Comparison of ENCODE assay signal across 1 cellular context in genomic region chr16:89873822-89874689, GRCh38.
TF ChIP-seq lines count a peak whose summit lies in the region.

No MANE protein-coding gene starts in this region.

TF ChIP-seq in HepG2, 621 proteins besides CTCF, POLR2A, EP300 and RAD21 (continued from another document and continues in another):
- TF ChIP-seq ZHX2 (IDR thresholded peaks at IDR 0.05; ENCODE audit: low read depth) (0 out of 2 replicates have a peak, but pooled peaks have one; percentile 18), ZHX2 (CRISPR knock-in tag; IDR thresholded peaks at IDR 0.05; ENCODE audit: borderline replicate concordance) (no peak), HDAC2 (CRISPR knock-in tag; IDR thresholded peaks at IDR 0.05) (peak; percentile 5), MEF2D (CRISPR knock-in tag; IDR thresholded peaks at IDR 0.05) (0 out of 2 replicates have a peak, but pooled peaks have one; percentile 36), PCBP1 (IDR thresholded peaks at IDR 0.05; ENCODE audit: borderline replicate concordance, low read depth, low read length) (0 out of 2 replicates have a peak, but pooled peaks have one; percentile 75), MAZ (IDR thresholded peaks at IDR 0.05; ENCODE audit: borderline replicate concordance, low read depth, low read length) (peak; percentile 85; the same call in 1 of the 2 replicates), MAZ (CRISPR knock-in tag; IDR thresholded peaks at IDR 0.05; ENCODE audit: low read depth) (no peak), CBFB (CRISPR knock-in tag; IDR thresholded peaks at IDR 0.05) (0 out of 2 replicates have a peak, but pooled peaks have one; percentile 39), ZNF878 (CRISPR knock-in tag; IDR thresholded peaks at IDR 0.05) (no peak), KMT2A (CRISPR knock-in tag; IDR thresholded peaks at IDR 0.05) (peak; percentile 74), ZC3H13 (CRISPR knock-in tag; IDR thresholded peaks at IDR 0.05) (no peak; the same call in 1 of the 2 replicates), ZFY (CRISPR knock-in tag; IDR thresholded peaks at IDR 0.05) (peak; percentile 67), HNRNPLL (IDR thresholded peaks at IDR 0.05; ENCODE audit: low read depth, low read length, poor library complexity, severe bottlenecking) (peak; percentile 21), GFI1 (CRISPR knock-in tag; IDR thresholded peaks at IDR 0.05; ENCODE audit: borderline replicate concordance) (0 out of 2 replicates have a peak, but pooled peaks have one; percentile 6), MEIS2 (CRISPR knock-in tag; IDR thresholded peaks at IDR 0.05) (no peak), SPEN (CRISPR knock-in tag; IDR thresholded peaks at IDR 0.05; ENCODE audit: low read depth) (peak; percentile 64), FOXM1 (CRISPR knock-in tag; IDR thresholded peaks at IDR 0.05) (no peak), FOSL1 (CRISPR knock-in tag; IDR thresholded peaks at IDR 0.05; ENCODE audit: borderline replicate concordance) (no peak), ELF3 (CRISPR knock-in tag; IDR thresholded peaks at IDR 0.05) (peak; percentile 32; the same call in 1 of the 2 replicates), SALL1 (CRISPR knock-in tag; IDR thresholded peaks at IDR 0.05) (peak; percentile 44; the same call in 1 of the 2 replicates), ZBTB38 (CRISPR knock-in tag; IDR thresholded peaks at IDR 0.05) (peak; percentile 94; the same call in 1 of the 2 replicates), HOXA3 (CRISPR knock-in tag; IDR thresholded peaks at IDR 0.05) (peak; percentile 72; the same call in 1 of the 2 replicates), DR1 (CRISPR knock-in tag; IDR thresholded peaks at IDR 0.05) (no peak), FOXO1 (CRISPR knock-in tag; IDR thresholded peaks at IDR 0.05) (peak; percentile 31; the same call in 1 of the 2 replicates), DMAP1 (CRISPR knock-in tag; IDR thresholded peaks at IDR 0.05) (peak; percentile 61; the same call in 1 of the 2 replicates), ZFP91 (CRISPR knock-in tag; IDR thresholded peaks at IDR 0.05; ENCODE audit: borderline replicate concordance) (peak; percentile 42; the same call in 1 of the 2 replicates), KAT8 (CRISPR knock-in tag; IDR thresholded peaks at IDR 0.05) (peak; percentile 66), RXRA (CRISPR knock-in tag; IDR thresholded peaks at IDR 0.05) (peak; percentile 32; the same call in 1 of the 2 replicates), YY1 (IDR thresholded peaks at IDR 0.05; ENCODE audit: insufficient read depth, insufficient replicate concordance, low read depth, low read length) (peak; percentile 9), ONECUT2 (CRISPR knock-in tag; IDR thresholded peaks at IDR 0.05) (no peak), AHR (CRISPR knock-in tag; IDR thresholded peaks at IDR 0.05) (no peak), SP5 (CRISPR knock-in tag; IDR thresholded peaks at IDR 0.05; ENCODE audit: borderline replicate concordance, low read depth) (peak; percentile 72), ATF1 (CRISPR knock-in tag; IDR thresholded peaks at IDR 0.05) (peak; percentile 47; the same call in 1 of the 2 replicates), ZNF335 (CRISPR knock-in tag; IDR thresholded peaks at IDR 0.05) (0 out of 2 replicates have a peak, but pooled peaks have one; percentile 38), IRF9 (CRISPR knock-in tag; IDR thresholded peaks at IDR 0.05; ENCODE audit: borderline replicate concordance) (peak; percentile 56), MLX (CRISPR knock-in tag; IDR thresholded peaks at IDR 0.05) (0 out of 2 replicates have a peak, but pooled peaks have one; percentile 40), ZFP90 (CRISPR knock-in tag; IDR thresholded peaks at IDR 0.05; ENCODE audit: borderline replicate concordance) (no peak), MBD4 (IDR thresholded peaks at IDR 0.05; ENCODE audit: borderline replicate concordance, low read length) (no peak), FOXK1 (CRISPR knock-in tag; IDR thresholded peaks at IDR 0.05; ENCODE audit: borderline replicate concordance, low read depth) (peak; percentile 62), ZNF660 (CRISPR knock-in tag; IDR thresholded peaks at IDR 0.05; ENCODE audit: borderline replicate concordance, low read depth) (no peak), ETV5 (CRISPR knock-in tag; IDR thresholded peaks at IDR 0.05; ENCODE audit: borderline replicate concordance) (0 out of 2 replicates have a peak, but pooled peaks have one; percentile 12)
- TF ChIP-seq, protein P1, sequence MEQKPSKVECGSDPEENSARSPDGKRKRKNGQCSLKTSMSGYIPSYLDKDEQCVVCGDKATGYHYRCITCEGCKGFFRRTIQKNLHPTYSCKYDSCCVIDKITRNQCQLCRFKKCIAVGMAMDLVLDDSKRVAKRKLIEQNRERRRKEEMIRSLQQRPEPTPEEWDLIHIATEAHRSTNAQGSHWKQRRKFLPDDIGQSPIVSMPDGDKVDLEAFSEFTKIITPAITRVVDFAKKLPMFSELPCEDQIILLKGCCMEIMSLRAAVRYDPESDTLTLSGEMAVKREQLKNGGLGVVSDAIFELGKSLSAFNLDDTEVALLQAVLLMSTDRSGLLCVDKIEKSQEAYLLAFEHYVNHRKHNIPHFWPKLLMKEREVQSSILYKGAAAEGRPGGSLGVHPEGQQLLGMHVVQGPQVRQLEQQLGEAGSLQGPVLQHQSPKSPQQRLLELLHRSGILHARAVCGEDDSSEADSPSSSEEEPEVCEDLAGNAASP (CRISPR knock-in tag; IDR thresholded peaks at IDR 0.05; ENCODE audit: borderline replicate concordance): peak; percentile 11; the same call in 1 of the 2 replicates
- TF ChIP-seq, protein P2, sequence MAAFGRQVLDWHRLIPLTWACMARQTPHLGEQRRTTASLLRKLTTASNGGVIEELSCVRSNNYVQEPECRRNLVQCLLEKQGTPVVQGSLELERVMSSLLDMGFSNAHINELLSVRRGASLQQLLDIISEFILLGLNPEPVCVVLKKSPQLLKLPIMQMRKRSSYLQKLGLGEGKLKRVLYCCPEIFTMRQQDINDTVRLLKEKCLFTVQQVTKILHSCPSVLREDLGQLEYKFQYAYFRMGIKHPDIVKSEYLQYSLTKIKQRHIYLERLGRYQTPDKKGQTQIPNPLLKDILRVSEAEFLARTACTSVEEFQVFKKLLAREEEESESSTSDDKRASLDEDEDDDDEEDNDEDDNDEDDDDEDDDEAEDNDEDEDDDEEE (CRISPR knock-in tag; IDR thresholded peaks at IDR 0.05): no peak
- TF ChIP-seq, protein P3, sequence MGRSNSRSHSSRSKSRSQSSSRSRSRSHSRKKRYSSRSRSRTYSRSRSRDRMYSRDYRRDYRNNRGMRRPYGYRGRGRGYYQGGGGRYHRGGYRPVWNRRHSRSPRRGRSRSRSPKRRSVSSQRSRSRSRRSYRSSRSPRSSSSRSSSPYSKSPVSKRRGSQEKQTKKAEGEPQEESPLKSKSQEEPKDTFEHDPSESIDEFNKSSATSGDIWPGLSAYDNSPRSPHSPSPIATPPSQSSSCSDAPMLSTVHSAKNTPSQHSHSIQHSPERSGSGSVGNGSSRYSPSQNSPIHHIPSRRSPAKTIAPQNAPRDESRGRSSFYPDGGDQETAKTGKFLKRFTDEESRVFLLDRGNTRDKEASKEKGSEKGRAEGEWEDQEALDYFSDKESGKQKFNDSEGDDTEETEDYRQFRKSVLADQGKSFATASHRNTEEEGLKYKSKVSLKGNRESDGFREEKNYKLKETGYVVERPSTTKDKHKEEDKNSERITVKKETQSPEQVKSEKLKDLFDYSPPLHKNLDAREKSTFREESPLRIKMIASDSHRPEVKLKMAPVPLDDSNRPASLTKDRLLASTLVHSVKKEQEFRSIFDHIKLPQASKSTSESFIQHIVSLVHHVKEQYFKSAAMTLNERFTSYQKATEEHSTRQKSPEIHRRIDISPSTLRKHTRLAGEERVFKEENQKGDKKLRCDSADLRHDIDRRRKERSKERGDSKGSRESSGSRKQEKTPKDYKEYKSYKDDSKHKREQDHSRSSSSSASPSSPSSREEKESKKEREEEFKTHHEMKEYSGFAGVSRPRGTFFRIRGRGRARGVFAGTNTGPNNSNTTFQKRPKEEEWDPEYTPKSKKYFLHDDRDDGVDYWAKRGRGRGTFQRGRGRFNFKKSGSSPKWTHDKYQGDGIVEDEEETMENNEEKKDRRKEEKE (IDR thresholded peaks at IDR 0.05): no peak
- TF ChIP-seq, protein P4, sequence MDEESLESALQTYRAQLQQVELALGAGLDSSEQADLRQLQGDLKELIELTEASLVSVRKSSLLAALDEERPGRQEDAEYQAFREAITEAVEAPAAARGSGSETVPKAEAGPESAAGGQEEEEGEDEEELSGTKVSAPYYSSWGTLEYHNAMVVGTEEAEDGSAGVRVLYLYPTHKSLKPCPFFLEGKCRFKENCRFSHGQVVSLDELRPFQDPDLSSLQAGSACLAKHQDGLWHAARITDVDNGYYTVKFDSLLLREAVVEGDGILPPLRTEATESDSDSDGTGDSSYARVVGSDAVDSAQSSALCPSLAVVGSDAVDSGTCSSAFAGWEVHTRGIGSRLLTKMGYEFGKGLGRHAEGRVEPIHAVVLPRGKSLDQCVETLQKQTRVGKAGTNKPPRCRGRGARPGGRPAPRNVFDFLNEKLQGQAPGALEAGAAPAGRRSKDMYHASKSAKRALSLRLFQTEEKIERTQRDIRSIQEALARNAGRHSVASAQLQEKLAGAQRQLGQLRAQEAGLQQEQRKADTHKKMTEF (CRISPR knock-in tag; IDR thresholded peaks at IDR 0.05): peak; percentile 34; the same call in 1 of the 2 replicates
- TF ChIP-seq, protein P5, sequence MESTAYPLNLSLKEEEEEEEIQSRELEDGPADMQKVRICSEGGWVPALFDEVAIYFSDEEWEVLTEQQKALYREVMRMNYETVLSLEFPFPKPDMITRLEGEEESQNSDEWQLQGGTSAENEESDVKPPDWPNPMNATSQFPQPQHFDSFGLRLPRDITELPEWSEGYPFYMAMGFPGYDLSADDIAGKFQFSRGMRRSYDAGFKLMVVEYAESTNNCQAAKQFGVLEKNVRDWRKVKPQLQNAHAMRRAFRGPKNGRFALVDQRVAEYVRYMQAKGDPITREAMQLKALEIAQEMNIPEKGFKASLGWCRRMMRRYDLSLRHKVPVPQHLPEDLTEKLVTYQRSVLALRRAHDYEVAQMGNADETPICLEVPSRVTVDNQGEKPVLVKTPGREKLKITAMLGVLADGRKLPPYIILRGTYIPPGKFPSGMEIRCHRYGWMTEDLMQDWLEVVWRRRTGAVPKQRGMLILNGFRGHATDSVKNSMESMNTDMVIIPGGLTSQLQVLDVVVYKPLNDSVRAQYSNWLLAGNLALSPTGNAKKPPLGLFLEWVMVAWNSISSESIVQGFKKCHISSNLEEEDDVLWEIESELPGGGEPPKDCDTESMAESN (CRISPR knock-in tag; conservative IDR thresholded peaks at IDR 0.05): no peak; the same call in 1 of the 2 replicates
